In genomic region chr7:43522406-43523156, GRCh38 we compare ENCODE assay signal across 17 cellular contexts.
DNase-seq lines count a peak whose midpoint lies in the region; ATAC-seq and TF ChIP-seq lines count a peak whose summit lies in the region.
"Had no signal": no experiment of that assay in that cellular context is flagged by ENCODE, and none has a peak within 500 bp of the region (broad histone marks: within the 10 kb centered on the region; RNA-seq: fewer than 3 reads in every experiment).

No MANE protein-coding gene starts in this region.

- peak overlapping the region; percentile 68 for H3K4me2 ChIP-seq in osteoblast (ENCODE audit: insufficient read depth, low read length)
- H3K4me2 ChIP-seq: KMS-11 had no signal

- no peaks in the 10 kb centered on the region for H3K4me1 Mint-ChIP-seq in type B pancreatic cell (ENCODE audit: unreplicated experiment)
- no peaks in the 10 kb centered on the region for H3K4me1 Mint-ChIP-seq in T-cell
- H3K4me1 Mint-ChIP-seq: activated naive CD4-positive, alpha-beta T cell treated with anti-CD3 and anti-CD28 coated beads, Interleukin-2, amount 50 U/mL, for 24 hours; naive B cell; stimulated activated naive B cell treated with anti-CD40 and anti-IgM and Interleukin-4, amounts not matched to agents 10 μg/mL and 1 μg/mL and 100 μg/mL, for 72 hours had no signal

- CTCF ChIA-PET in T-cell (lab: Charles Lee), result no interaction called here

- H3K36me3 Mint-ChIP-seq in type B pancreatic cell (no peaks in the 10 kb centered on the region), T-cell (no peaks in the 10 kb centered on the region)
- H3K36me3 Mint-ChIP-seq: activated naive CD4-positive, alpha-beta T cell treated with anti-CD3 and anti-CD28 coated beads, Interleukin-2, amount 50 U/mL, for 24 hours; naive B cell; stimulated activated naive B cell treated with anti-CD40 and anti-IgM and Interleukin-4, amounts not matched to agents 10 μg/mL and 1 μg/mL and 100 μg/mL, for 72 hours had no signal

- TF ChIP-seq CTCF in RWPE2 (IDR thresholded peaks at IDR 0.05; ENCODE audit: poor library complexity, severe bottlenecking) (no peak), osteoblast (IDR thresholded peaks at IDR 0.05; ENCODE audit: extremely low read depth, low read depth, low read length) (no peak), type B pancreatic cell (conservative IDR thresholded peaks at IDR 0.05) (no peak)

- DNase-seq in GM03348 (ENCODE audit: low spot score) (peak; percentile 85), RWPE2 (ENCODE audit: low spot score) (no peak), dedifferentiated amniotic fluid mesenchymal stem cell (ENCODE audit: extremely low spot score) (peak; percentile 38), osteoblast (ENCODE audit: insufficient read length, low spot score, missing footprints) (peak; percentile 87), type B pancreatic cell (ENCODE audit: extremely low spot score, unreplicated experiment) (no peak), left lobe of liver (ENCODE audit: low spot score) (no peak), T-cell (no peak)
- DNase-seq: activated CD8-positive, alpha-beta memory T cell treated with anti-CD3 and anti-CD28 coated beads, Interleukin-2, amount 50 U/mL, for 48 hours; naive B cell; NCI-H1930; stimulated activated CD4-positive, alpha-beta T cell treated with anti-CD3 and anti-CD28 coated beads, Interleukin-4, amount 100 ng/mL, for 4 hours; stimulated activated naive B cell treated with anti-CD40 and anti-IgM and Interleukin-4, amounts not matched to agents 10 μg/mL and 1 μg/mL and 100 μg/mL, for 72 hours had no signal

- no peaks in the 10 kb centered on the region for H4K20me1 ChIP-seq in osteoblast (ENCODE audit: insufficient read depth, low read length)

- H3K27me3 Mint-ChIP-seq in type B pancreatic cell (no peaks in the 10 kb centered on the region), T-cell (no peaks in the 10 kb centered on the region)
- H3K27me3 Mint-ChIP-seq: activated naive CD4-positive, alpha-beta T cell treated with anti-CD3 and anti-CD28 coated beads, Interleukin-2, amount 50 U/mL, for 24 hours had no signal

- peak overlapping the region; percentile 87 for H2AFZ ChIP-seq in osteoblast (ENCODE audit: low read length)

- POLR2A ChIA-PET in T-cell (lab: Charles Lee), result no interaction called here

- no peaks in the 10 kb centered on the region for H3K27me3 ChIP-seq in RWPE2 (ENCODE audit: insufficient read depth, poor library complexity, severe bottlenecking)
- no peaks in the 10 kb centered on the region for H3K27me3 ChIP-seq in osteoblast (ENCODE audit: insufficient read depth, low read length)

- H3K79me2 ChIP-seq in osteoblast (ENCODE audit: insufficient read depth, low read length), result no peaks in the 10 kb centered on the region

- H3K27ac Mint-ChIP-seq in type B pancreatic cell (no peak overlapping the region), T-cell (no peak overlapping the region)
- H3K27ac Mint-ChIP-seq: dendritic cell treated with granulocyte-macrophage colony-stimulating factor and Interleukin-4, amounts not matched to agents 40 ng/mL and 50 ng/mL, for 4 days; naive B cell; stimulated activated naive B cell treated with anti-CD40 and anti-IgM and Interleukin-4, amounts not matched to agents 10 μg/mL and 1 μg/mL and 100 μg/mL, for 72 hours had no signal

- peaks cover 12% of the 10 kb centered on the region for H3K4me1 ChIP-seq in RWPE2 (ENCODE audit: insufficient read depth, poor library complexity, severe bottlenecking)
- peaks cover 13% of the 10 kb centered on the region for H3K4me1 ChIP-seq in osteoblast (ENCODE audit: insufficient read depth, low read length)

- ATAC-seq in RWPE2 (ENCODE audit: low read depth) (peak; percentile 93), left lobe of liver (no peak), HG02840 (IDR thresholded peaks at IDR 0.05; ENCODE audit: low FRiP score, unreplicated experiment) (no peak), T-cell (replicated peaks in 1 of 4) (no peak)
- ATAC-seq: stimulated activated naive B cell treated with anti-CD40 and anti-IgM and Interleukin-4, amounts not matched to agents 10 μg/mL and 1 μg/mL and 100 μg/mL, for 72 hours had no signal

- no peak overlapping the region for H3K4me3 ChIP-seq in RWPE2 (ENCODE audit: severe bottlenecking)
- H3K4me3 ChIP-seq in osteoblast (ENCODE audit: insufficient read depth, low read length), result no peak overlapping the region

- H3K9me3 Mint-ChIP-seq in type B pancreatic cell (no peaks in the 10 kb centered on the region), T-cell (no peaks in the 10 kb centered on the region)
- H3K9me3 Mint-ChIP-seq: activated naive CD4-positive, alpha-beta T cell treated with anti-CD3 and anti-CD28 coated beads, Interleukin-2, amount 50 U/mL, for 24 hours; dendritic cell treated with granulocyte-macrophage colony-stimulating factor and Interleukin-4, amounts not matched to agents 40 ng/mL and 50 ng/mL, for 4 days; naive B cell; stimulated activated naive B cell treated with anti-CD40 and anti-IgM and Interleukin-4, amounts not matched to agents 10 μg/mL and 1 μg/mL and 100 μg/mL, for 72 hours had no signal

- no peaks in the 10 kb centered on the region for H3K36me3 ChIP-seq in RWPE2 (ENCODE audit: low read depth)
- H3K36me3 ChIP-seq in osteoblast (ENCODE audit: insufficient read depth, low read length), result no peaks in the 10 kb centered on the region

- no peaks in the 10 kb centered on the region for H3K9me3 ChIP-seq in RWPE2 (ENCODE audit: severe bottlenecking)
- no peaks in the 10 kb centered on the region for H3K9me3 ChIP-seq in osteoblast (ENCODE audit: low read depth, low read length)

- H3K27ac ChIP-seq in RWPE2 (ENCODE audit: poor library complexity, severe bottlenecking), result peak overlapping the region; percentile 42
- H3K27ac ChIP-seq in osteoblast (ENCODE audit: low read depth, low read length), result peak overlapping the region; percentile 62
- H3K27ac ChIP-seq: C4-2B, KMS-11 had no signal

- H3K4me3 Mint-ChIP-seq in type B pancreatic cell, result no peak overlapping the region
- H3K4me3 Mint-ChIP-seq in T-cell, result no peak overlapping the region
- H3K4me3 Mint-ChIP-seq: activated naive CD4-positive, alpha-beta T cell treated with anti-CD3 and anti-CD28 coated beads, Interleukin-2, amount 50 U/mL, for 24 hours; dendritic cell treated with granulocyte-macrophage colony-stimulating factor and Interleukin-4, amounts not matched to agents 40 ng/mL and 50 ng/mL, for 4 days; naive B cell; stimulated activated naive B cell treated with anti-CD40 and anti-IgM and Interleukin-4, amounts not matched to agents 10 μg/mL and 1 μg/mL and 100 μg/mL, for 72 hours had no signal

Comparison
In these comparisons a context has a peak if more than half of its experiments do, and no peak if none do; other contexts are left out.
1. DNase-seq: peak in GM03348 (single experiment), dedifferentiated amniotic fluid mesenchymal stem cell (single experiment) and osteoblast (single experiment); none in RWPE2 (single experiment), type B pancreatic cell (single experiment), left lobe of liver (single experiment) and T-cell (0 of 34).